Comparison of ENCODE assay signal across 9 cellular contexts in genomic region chr17:13114601-13115024, GRCh38.
DNase-seq lines count a peak whose midpoint lies in the region; ATAC-seq, FAIRE-seq and TF ChIP-seq lines count a peak whose summit lies in the region.
"Had no signal": no experiment of that assay in that cellular context is flagged by ENCODE, and none has a peak within 500 bp of the region (broad histone marks: within the 10 kb centered on the region; RNA-seq: fewer than 3 reads in every experiment).

No MANE protein-coding gene starts in this region.

- CTCF ChIA-PET in A673 (lab: Charles Lee): interaction anchor here (0.6 kb wide), 1 partner anchor 121 kb away, joined by 6 read pairs; no protein-coding TSS in a partner anchor

- peak; percentile 48 for DNase-seq in A673 (ENCODE audit: low spot score)
- DNase-seq in GM12865 (ENCODE audit: low read depth): peak; percentile 13
- DNase-seq in NCI-H1092 (lab: John Stamatoyannopoulos, UW): peak; percentile 31
- peak; percentile 14 for DNase-seq in amniotic stem cell (lab: John Stamatoyannopoulos, UW)
- peak; percentile 89 for DNase-seq in iPS-NIHi7 (ENCODE audit: extremely low spot score)
- DNase-seq in urothelium cell line (ENCODE audit: low spot score): peak; percentile 74

- POLR2A ChIA-PET in A673 (lab: Charles Lee; ENCODE audit: low non-redundant PET): no interaction called here

- FAIRE-seq in urothelium cell line (lab: Jason Lieb, UNC): no peak
- FAIRE-seq: endometrium had no signal

- H3K4me3 ChIP-seq in A673 (ENCODE audit: low read depth, low read length, poor library complexity, severe bottlenecking) (no peak overlapping the region), GM12865 (ENCODE audit: low read depth, low read length) (no peak overlapping the region)

- TF ChIP-seq CTCF in A673 (conservative IDR thresholded peaks at IDR 0.05; ENCODE audit: low read depth, low read length) (peak; percentile 72), GM12865 (IDR thresholded peaks at IDR 0.05; ENCODE audit: insufficient read depth, low read depth, low read length, missing control alignments) (peak; percentile 60)

- H3K36me3 ChIP-seq in A673 (ENCODE audit: insufficient read depth, low read length, poor library complexity, severe bottlenecking): no peaks in the 10 kb centered on the region

- intact Hi-C loops in A673 (cut with micrococcal nuclease; ENCODE audit: unreplicated experiment): no loop called here

- no peaks in the 10 kb centered on the region for H3K27me3 ChIP-seq in A673 (replicated peaks; ENCODE audit: insufficient read depth, low read depth, low read length, poor library complexity)

- ATAC-seq in GM21423 (IDR thresholded peaks at IDR 0.05; ENCODE audit: unreplicated experiment): no peak
- ATAC-seq in GM18520 (IDR thresholded peaks at IDR 0.05; ENCODE audit: unreplicated experiment): no peak

- H3K9me3 ChIP-seq in A673 (ENCODE audit: low read depth, low read length, poor library complexity, severe bottlenecking): no peaks in the 10 kb centered on the region

- no peak overlapping the region for H3K27ac ChIP-seq in A673 (ENCODE audit: low read depth, low read length, poor library complexity, severe bottlenecking)

- H3K4me1 ChIP-seq in A673 (ENCODE audit: insufficient read depth, low read length, poor library complexity, severe bottlenecking): no peaks in the 10 kb centered on the region

- BruUV-seq in A673 (replicated peaks; lab: Mats Ljungman, UMichigan): no TSS peak

Comparison
In these comparisons a context has a peak if more than half of its experiments do, and no peak if none do; other contexts are left out.
1. DNase-seq: peak in every context shown above with its lines; median percentile 89 in iPS-NIHi7; 74 in urothelium cell line; 48 in A673; 31 in NCI-H1092; 14 in amniotic stem cell; 13 in GM12865.